Comparison of ENCODE assay signal across 14 cellular contexts in genomic region chr7:128437426-128438332, GRCh38. TPM values are rescaled to one million over a fixed set of nuclear protein-coding genes. Genes with fewer than 3 reads are reported as not detected.
DNase-seq lines count a peak whose midpoint lies in the region; ATAC-seq lines count a peak whose summit lies in the region.
"Had no signal": no experiment of that assay in that cellular context is flagged by ENCODE, and none has a peak within 500 bp of the region (broad histone marks: within the 10 kb centered on the region; RNA-seq: fewer than 3 reads in every experiment).

No MANE protein-coding gene starts in this region.

- no peaks in the 10 kb centered on the region for H3K36me3 Mint-ChIP-seq in naive B cell

- peak; percentile 58 for ATAC-seq in GM18867 (IDR thresholded peaks at IDR 0.05; ENCODE audit: unreplicated experiment)
- ATAC-seq in HG02870 (IDR thresholded peaks at IDR 0.05; ENCODE audit: unreplicated experiment), result peak; percentile 70
- peak; percentile 99 to 100 for ATAC-seq in naive B cell (ENCODE audit: low read depth in 2 of 2)
- no peak for ATAC-seq in HG03280 (IDR thresholded peaks at IDR 0.05; ENCODE audit: unreplicated experiment)
- ATAC-seq: activated T-helper 17 cell treated with anti-CD3 and anti-CD28 coated beads, Interleukin-2, amount 50 U/mL, for 72 hours; PC-3 had no signal

- H3K4me3 Mint-ChIP-seq in naive B cell, result peak overlapping the region; percentile 8 to 86 (median 64)
- H3K4me3 Mint-ChIP-seq: activated T-helper 17 cell treated with anti-CD3 and anti-CD28 coated beads, Interleukin-2, amount 50 U/mL, for 72 hours had no signal

- H3K27me3 Mint-ChIP-seq in naive B cell, result no peaks in the 10 kb centered on the region
- H3K27me3 Mint-ChIP-seq: activated T-helper 17 cell treated with anti-CD3 and anti-CD28 coated beads, Interleukin-2, amount 50 U/mL, for 72 hours had no signal

- peak overlapping the region; percentile 12 to 90 (median 71) for H3K27ac Mint-ChIP-seq in naive B cell
- H3K27ac Mint-ChIP-seq: activated T-helper 17 cell treated with anti-CD3 and anti-CD28 coated beads, Interleukin-2, amount 50 U/mL, for 72 hours had no signal

- H3K4me1 Mint-ChIP-seq in naive B cell, result peaks cover 22 to 31% (median 27%) of the 10 kb centered on the region in 3 donors
- H3K4me1 Mint-ChIP-seq: activated T-helper 17 cell treated with anti-CD3 and anti-CD28 coated beads, Interleukin-2, amount 50 U/mL, for 72 hours had no signal

- no peaks in the 10 kb centered on the region for H3K9me3 Mint-ChIP-seq in naive B cell
- H3K9me3 Mint-ChIP-seq: activated T-helper 17 cell treated with anti-CD3 and anti-CD28 coated beads, Interleukin-2, amount 50 U/mL, for 72 hours had no signal

- peak; percentile 73 for DNase-seq in NOMO-1 treated with DMSO at 0.1 percent for 48 hours (lab: John Stamatoyannopoulos, UW; ENCODE audit: unreplicated experiment)
- peak; percentile 51 for DNase-seq in naive B cell
- no peak for DNase-seq in NCI-H2227 treated with DMSO at 0.1 percent for 48 hours (lab: John Stamatoyannopoulos, UW)
- DNase-seq in SW480 (ENCODE audit: low spot score), result no peak
- DNase-seq in NCI-H524 (lab: John Stamatoyannopoulos, UW), result no peak
- DNase-seq: activated CD4-positive, CD25-positive, alpha-beta regulatory T cell; central memory CD4-positive, alpha-beta T cell; NCI-H1930; PC-3; uterus had no signal

RNA-seq across cellular contexts. Expression of gene HILPDA, which starts 18.0 kb away (rescaled TPM):
- 10 to 100 TPM; 11.2 to 20.3 (median 13.1) TPM for polyA plus RNA-seq in naive B cell (ENCODE audit: low read depth in 6 of 6)

RNA-seq across cellular contexts. Expression of gene IMPDH1, which starts 27.9 kb away (rescaled TPM):
- polyA plus RNA-seq in naive B cell (ENCODE audit: low read depth in 6 of 6), result 10 to 100 TPM; 24.6 to 39.6 (median 26.8) TPM

RNA-seq across cellular contexts. Expression of gene METTL2B, which starts 38.9 kb away (rescaled TPM):
- polyA plus RNA-seq in naive B cell (ENCODE audit: low read depth in 6 of 6), result 10 to 100 TPM in 5 of 6 donors, 1 to 10 TPM in 1; 7.8 to 25.4 (median 13.2) TPM

Comparison
In these comparisons a context has a peak if more than half of its experiments do, and no peak if none do; other contexts are left out.
1. DNase-seq: peak in NOMO-1 treated with DMSO at 0.1 percent for 48 hours (single experiment) and naive B cell (single experiment); none in NCI-H2227 treated with DMSO at 0.1 percent for 48 hours (single experiment), SW480 (single experiment) and NCI-H524 (0 of 2).